In genomic region chrX:3815896-3816664, GRCh38 we compare ENCODE assay signal across 8 cellular contexts.
DNase-seq lines count a peak whose midpoint lies in the region; ATAC-seq, FAIRE-seq and TF ChIP-seq lines count a peak whose summit lies in the region.

No MANE protein-coding gene starts in this region.

- peak; percentile 49 for FAIRE-seq in K562 (lab: Jason Lieb, UNC)

- no peak for TF ChIP-seq EP300 in K562 (IDR thresholded peaks at IDR 0.05; ENCODE audit: low read length)

- peak overlapping the region; percentile 90 for H3K27ac ChIP-seq in K562 (ENCODE audit: extremely low read depth, low read depth, low read length)

- peaks cover 41% of the 10 kb centered on the region; the same call in 2 of the 3 replicates for H3K36me3 ChIP-seq in K562 (ENCODE audit: control insufficient read depth, insufficient read depth, low read length)

- peak; percentile 67 for TF ChIP-seq POLR2A in K562 (conservative IDR thresholded peaks at IDR 0.05)

- POLR2A ChIA-PET in K562 (lab: Yijun Ruan, JAX), result interaction anchor here (0.7 kb wide), 1 partner anchor 11 kb away, joined by 4 read pairs; no protein-coding TSS in a partner anchor

- peaks cover 16% of the 10 kb centered on the region; the same call in 2 of the 3 replicates for H3K79me2 ChIP-seq in K562 (ENCODE audit: control insufficient read depth, insufficient read depth, low read length)

- peaks cover 3 to 24% of the 10 kb centered on the region in 2 experiments; a peak in 3 of 5 replicates for H3K4me1 ChIP-seq in K562 (replicated peaks in 1 of 2; ENCODE audit: control insufficient read depth in 2 of 2, insufficient read depth in 2 of 2, low read length in 2 of 2)

- no peaks in the 10 kb centered on the region for H3K9me3 ChIP-seq in K562 (replicated peaks; ENCODE audit: control insufficient read depth, insufficient read depth, low read depth, low read length)

- peak overlapping the region; percentile 89 to 97 for H3K9ac ChIP-seq in K562 (ENCODE audit: insufficient read depth in 1 of 2, low read depth in 2 of 2, low read length in 2 of 2)

- peak in 2 of 3 experiments; percentile 33 to 36; a peak in 5 of 6 replicates for TF ChIP-seq CTCF in K562 (IDR thresholded peaks at IDR 0.05 in 2 of 3, conservative IDR thresholded peaks at IDR 0.05 in 1 of 3; ENCODE audit: insufficient read depth in 2 of 3, low read depth in 1 of 3, low read length in 3 of 3)

- intact Hi-C loops in K562 (cut with micrococcal nuclease), result no loop called here

- no peaks in the 10 kb centered on the region for H3K9me1 ChIP-seq in K562 (ENCODE audit: control insufficient read depth, insufficient read depth, low read length)

- BruUV-seq in K562 (replicated peaks; lab: Mats Ljungman, UMichigan), result no TSS peak

- peak overlapping the region; percentile 51 for H3K4me3 ChIP-seq in K562

- WGBS in K562 (ENCODE audit: insufficient coverage, low coverage, missing lambda C conversion rate), result under 1% methylated on average over 18 of the region's 50 CpGs

- no peak for TF ChIP-seq RAD21 in K562 (CRISPR knock-in tag; conservative IDR thresholded peaks at IDR 0.05 in 1 of 2, IDR thresholded peaks at IDR 0.05 in 1 of 2)

- H2AFZ ChIP-seq in K562 (ENCODE audit: low read depth, low read length), result peak overlapping the region; percentile 55; the same call in 1 of the 2 replicates

- peak; percentile 41 for DNase-seq in SIG-M5 treated with dmso at 0.1 percent for 504 hours (lab: John Stamatoyannopoulos, UW; ENCODE audit: unreplicated experiment)
- DNase-seq in SIG-M5 (lab: John Stamatoyannopoulos, UW), result no peak
- DNase-seq in KG1 (lab: John Stamatoyannopoulos, UW), result peak; percentile 1
- DNase-seq in T follicular helper cell (ENCODE audit: low read depth), result peak; percentile 13
- DNase-seq in K562 (ENCODE audit: extremely low read depth in 1 of 4, low spot score in 3 of 4), result peak; percentile 41 to 72 (median 51)
- peak; percentile 33 for DNase-seq in iPS-NIHi7 (ENCODE audit: extremely low spot score)
- peak; percentile 9 for DNase-seq in smooth muscle cell of the brain vasculature (ENCODE audit: low read depth, low spot score)

- H3K27me3 ChIP-seq in K562 (ENCODE audit: control insufficient read depth in 2 of 2, insufficient read depth in 2 of 2, low read length in 2 of 2), result no peaks in the 10 kb centered on the region

- CTCF ChIA-PET in K562 (lab: Yijun Ruan, JAX; ENCODE audit: low intra/inter-chr PET ratio), result no interaction called here

- ATAC-seq in K562, result peak; percentile 66
- ATAC-seq in HG02571 (IDR thresholded peaks at IDR 0.05; ENCODE audit: unreplicated experiment), result no peak

- no peaks in the 10 kb centered on the region for H4K20me1 ChIP-seq in K562 (replicated peaks; ENCODE audit: control insufficient read depth, insufficient read depth, low read length)

- peak overlapping the region; percentile 72 for H3K4me2 ChIP-seq in K562 (ENCODE audit: insufficient read depth, low read length)

- in situ Hi-C loops in K562 (cut with MboI), result loop anchor here (10.0 kb wide), 1 partner anchor 89 kb away; no protein-coding TSS in a partner anchor

TF ChIP-seq in K562, 482 proteins besides CTCF, POLR2A, EP300 and RAD21 (continues in another document):
- TF ChIP-seq NEUROD1 (IDR thresholded peaks at IDR 0.05; ENCODE audit: borderline replicate concordance, low read depth, low read length, partially characterized antibody) (no peak), ZNF232 (CRISPR knock-in tag; IDR thresholded peaks at IDR 0.05) (no peak), TGIF2 (CRISPR knock-in tag; IDR thresholded peaks at IDR 0.05) (no peak), CLOCK (CRISPR knock-in tag; IDR thresholded peaks at IDR 0.05; ENCODE audit: borderline replicate concordance) (no peak), MECOM (CRISPR knock-in tag; IDR thresholded peaks at IDR 0.05) (no peak), NFRKB (IDR thresholded peaks at IDR 0.05; ENCODE audit: low read depth) (no peak), PCBP2 (IDR thresholded peaks at IDR 0.05; ENCODE audit: low read depth, low read length, poor library complexity, severe bottlenecking) (no peak), ZNF431 (CRISPR knock-in tag; IDR thresholded peaks at IDR 0.05) (no peak)
